ENCODE assay signal across 31 cellular contexts in genomic region chr3:62439176-62439813, GRCh38.
"Had no signal": no experiment of that assay in that cellular context is flagged by ENCODE, and none has a peak within 500 bp of the region (broad histone marks: within the 10 kb centered on the region; RNA-seq: fewer than 3 reads in every experiment).

No MANE protein-coding gene starts in this region.

- H3K4me1 ChIP-seq: ascending aorta, breast epithelium, colonic mucosa had no signal

- H3K4me3 Mint-ChIP-seq: activated CD4-positive, alpha-beta memory T cell treated with anti-CD3 and anti-CD28 coated beads for 36 hours; activated CD4-positive, alpha-beta T cell treated with anti-CD3 and anti-CD28 coated beads for 36 hours; activated CD4-positive, alpha-beta T cell treated with anti-CD3 and anti-CD28 coated beads, Interleukin-2, amount 10 ng/mL, durations not matched to agents 24 days and 14 days; activated CD8-positive, alpha-beta memory T cell treated with anti-CD3 and anti-CD28 coated beads, Interleukin-2, amount 10 ng/mL, durations not matched to agents 7 days and 5 days; activated CD8-positive, alpha-beta T cell treated with anti-CD3 and anti-CD28 coated beads, Interleukin-2, amount 10 ng/mL, durations not matched to agents 7 days and 5 days; activated naive CD4-positive, alpha-beta T cell treated with anti-CD3 and anti-CD28 coated beads, Interleukin-2, amount 10 ng/mL, durations not matched to agents 7 days and 5 days; activated naive CD8-positive, alpha-beta T cell treated with anti-CD3 and anti-CD28 coated beads, Interleukin-2, amount 10 ng/mL, durations not matched to agents 7 days and 5 days; brain; T-helper 17 cell; T-helper 2 cell treated with Interferon-gamma antibody and Interleukin-4, amounts not matched to agents 5 μg/mL and 100 μg/mL, for 36 hours had no signal

- H3K27me3 ChIP-seq: ascending aorta, breast epithelium, cardiac muscle cell, colonic mucosa had no signal

- H3K36me3 Mint-ChIP-seq: activated CD4-positive, alpha-beta memory T cell treated with anti-CD3 and anti-CD28 coated beads for 36 hours; activated CD8-positive, alpha-beta memory T cell treated with anti-CD3 and anti-CD28 coated beads, Interleukin-2, amount 10 ng/mL, durations not matched to agents 7 days and 5 days; activated naive CD4-positive, alpha-beta T cell treated with anti-CD3 and anti-CD28 coated beads, Interleukin-2, amount 10 ng/mL, durations not matched to agents 7 days and 5 days had no signal

- H3K36me3 ChIP-seq: ascending aorta, breast epithelium, cardiac muscle cell, colonic mucosa, WERI-Rb-1 had no signal

- H3K9me3 ChIP-seq: ascending aorta, breast epithelium, colonic mucosa had no signal

- H3K4me1 Mint-ChIP-seq: activated CD4-positive, alpha-beta T cell treated with anti-CD3 and anti-CD28 coated beads for 36 hours; activated CD4-positive, alpha-beta T cell treated with anti-CD3 and anti-CD28 coated beads, Interleukin-2, amount 10 ng/mL, durations not matched to agents 24 days and 14 days; activated CD8-positive, alpha-beta memory T cell treated with anti-CD3 and anti-CD28 coated beads, Interleukin-2, amount 10 ng/mL, durations not matched to agents 7 days and 5 days; activated naive CD4-positive, alpha-beta T cell treated with anti-CD3 and anti-CD28 coated beads, Interleukin-2, amount 10 ng/mL, durations not matched to agents 7 days and 5 days; activated naive CD8-positive, alpha-beta T cell treated with anti-CD3 and anti-CD28 coated beads, Interleukin-2, amount 10 ng/mL, durations not matched to agents 7 days and 5 days had no signal

- H3K4me3 ChIP-seq: ascending aorta, breast epithelium, cardiac muscle cell, colonic mucosa had no signal

- ATAC-seq: activated CD4-positive, alpha-beta T cell treated with anti-CD3 and anti-CD28 coated beads for 36 hours; activated CD8-positive, alpha-beta memory T cell treated with anti-CD3 and anti-CD28 coated beads, Interleukin-2, amount 10 ng/mL, durations not matched to agents 7 days and 5 days; activated CD8-positive, alpha-beta T cell treated with anti-CD3 and anti-CD28 coated beads, Interleukin-2, amount 10 ng/mL, durations not matched to agents 7 days and 5 days; activated naive CD4-positive, alpha-beta T cell treated with anti-CD3 and anti-CD28 coated beads, Interleukin-2, amount 50 U/mL, for 72 hours; esophagus mucosa; T-helper 17 cell had no signal

- H3K27ac ChIP-seq: ascending aorta, breast epithelium, cardiac muscle cell, colonic mucosa, epithelial cell of prostate, WERI-Rb-1 had no signal

- H3K27ac Mint-ChIP-seq: activated CD4-positive, alpha-beta memory T cell treated with anti-CD3 and anti-CD28 coated beads for 36 hours; activated CD4-positive, alpha-beta T cell treated with anti-CD3 and anti-CD28 coated beads for 36 hours; activated CD4-positive, alpha-beta T cell treated with anti-CD3 and anti-CD28 coated beads, Interleukin-2, amount 10 ng/mL, durations not matched to agents 24 days and 14 days; activated CD8-positive, alpha-beta memory T cell treated with anti-CD3 and anti-CD28 coated beads, Interleukin-2, amount 10 ng/mL, durations not matched to agents 7 days and 5 days; activated CD8-positive, alpha-beta T cell treated with anti-CD3 and anti-CD28 coated beads, Interleukin-2, amount 10 ng/mL, durations not matched to agents 7 days and 5 days; activated naive CD4-positive, alpha-beta T cell treated with anti-CD3 and anti-CD28 coated beads, Interleukin-2, amount 10 ng/mL, durations not matched to agents 7 days and 5 days; activated naive CD4-positive, alpha-beta T cell treated with anti-CD3 and anti-CD28 coated beads, Interleukin-2, amount 50 U/mL, for 72 hours; activated naive CD8-positive, alpha-beta T cell treated with anti-CD3 and anti-CD28 coated beads, Interleukin-2, amount 10 ng/mL, durations not matched to agents 7 days and 5 days; brain; T-helper 17 cell; T-helper 2 cell treated with Interferon-gamma antibody and Interleukin-4, amounts not matched to agents 5 μg/mL and 100 μg/mL, for 36 hours had no signal

- H3K9me3 Mint-ChIP-seq: activated CD4-positive, alpha-beta memory T cell treated with anti-CD3 and anti-CD28 coated beads for 36 hours; activated naive CD4-positive, alpha-beta T cell treated with anti-CD3 and anti-CD28 coated beads, Interleukin-2, amount 10 ng/mL, durations not matched to agents 7 days and 5 days; activated naive CD8-positive, alpha-beta T cell treated with anti-CD3 and anti-CD28 coated beads, Interleukin-2, amount 10 ng/mL, durations not matched to agents 7 days and 5 days had no signal

- DNase-seq: activated CD4-positive, alpha-beta memory T cell treated with anti-CD3 and anti-CD28 coated beads for 36 hours; activated CD4-positive, alpha-beta T cell treated with anti-CD3 and anti-CD28 coated beads for 36 hours; activated CD4-positive, alpha-beta T cell treated with anti-CD3 and anti-CD28 coated beads, Interleukin-2, amount 10 ng/mL, durations not matched to agents 24 days and 14 days; activated CD4-positive, CD25-positive, alpha-beta regulatory T cell; activated CD4-positive, CD25-positive, alpha-beta regulatory T cell treated with anti-CD3 and anti-CD28 coated beads, Interleukin-2, amount 50 U/mL, for 72 hours; activated CD8-positive, alpha-beta memory T cell treated with anti-CD3 and anti-CD28 coated beads, Interleukin-2, amount 10 ng/mL, durations not matched to agents 7 days and 5 days; activated CD8-positive, alpha-beta memory T cell treated with anti-CD3 and anti-CD28 coated beads, Interleukin-2, amount 50 U/mL, for 4 hours; activated CD8-positive, alpha-beta T cell treated with anti-CD3 and anti-CD28 coated beads, Interleukin-2, amount 10 ng/mL, durations not matched to agents 7 days and 5 days; activated gamma-delta T cell; activated naive CD4-positive, alpha-beta T cell; activated naive CD4-positive, alpha-beta T cell treated with anti-CD3 and anti-CD28 coated beads, Interleukin-2, amount 10 ng/mL, durations not matched to agents 7 days and 5 days; activated naive CD8-positive, alpha-beta T cell treated with anti-CD3 and anti-CD28 coated beads, Interleukin-2, amount 10 ng/mL, durations not matched to agents 7 days and 5 days; activated T-cell treated with anti-CD3 and anti-CD28 coated beads, Interleukin-2, amount 50 U/mL, for 1 hour; activated T-cell treated with anti-CD3 and anti-CD28 coated beads, Interleukin-2, amount 50 U/mL, for 48 hours; central memory CD4-positive, alpha-beta T cell; cerebellar nuclear complex; colonic mucosa; effector CD8-positive, alpha-beta T cell; foreskin fibroblast; head of caudate nucleus; T-helper 17 cell; T1000; WERI-Rb-1 had no signal
